ENCODE assay signal across 14 cellular contexts in genomic region chr4:173991321-173991720, GRCh38.
"Had no signal": no experiment of that assay in that cellular context is flagged by ENCODE, and none has a peak within 500 bp of the region (broad histone marks: within the 10 kb centered on the region; RNA-seq: fewer than 3 reads in every experiment).

No MANE protein-coding gene starts in this region.

- ATAC-seq: activated CD4-positive, alpha-beta T cell treated with anti-CD3 and anti-CD28 coated beads for 36 hours; activated CD8-positive, alpha-beta memory T cell treated with anti-CD3 and anti-CD28 coated beads, Interleukin-2, amount 10 ng/mL, durations not matched to agents 7 days and 5 days; T-helper 17 cell had no signal

- H3K9me3 ChIP-seq: tibial artery, uterus had no signal

- H3K27me3 ChIP-seq: tibial artery, uterus had no signal

- H3K4me3 ChIP-seq: dorsolateral prefrontal cortex, tibial artery, uterus had no signal

- DNase-seq: activated CD4-positive, alpha-beta memory T cell treated with anti-CD3 and anti-CD28 coated beads for 36 hours; activated CD4-positive, alpha-beta T cell treated with anti-CD3 and anti-CD28 coated beads for 36 hours; activated CD8-positive, alpha-beta memory T cell treated with anti-CD3 and anti-CD28 coated beads, Interleukin-2, amount 10 ng/mL, durations not matched to agents 7 days and 5 days; activated naive CD4-positive, alpha-beta T cell treated with anti-CD3 and anti-CD28 coated beads, Interleukin-2, amount 10 ng/mL, durations not matched to agents 7 days and 5 days; activated T-cell treated with anti-CD3 and anti-CD28 coated beads, Interleukin-2, amount 50 U/mL, for 1 hour; dorsolateral prefrontal cortex; hypothalamus; kidney glomerular epithelial cell; midbrain; stimulated activated CD4-positive, alpha-beta T cell treated with anti-CD3 and anti-CD28 coated beads, Interleukin-12 subunit alpha, Interleukin-12 subunit beta, amount 100 ng/mL, for 4 hours; stimulated activated CD4-positive, alpha-beta T cell treated with anti-CD3 and anti-CD28 coated beads, Interleukin-2, amount 100 ng/mL, for 24 hours; T-helper 17 cell; tibial artery had no signal

- H3K4me1 ChIP-seq: tibial artery had no signal

- H3K36me3 ChIP-seq: tibial artery, uterus had no signal

- H3K27ac ChIP-seq: dorsolateral prefrontal cortex, tibial artery had no signal
